ENCODE assay signal across 8 cellular contexts in genomic region chr7:144127714-144128334, GRCh38. TPM values are rescaled to one million over a fixed set of nuclear protein-coding genes. Genes with fewer than 3 reads are reported as not detected.
A peak's percentile ranks its signal among the peaks of the same experiment; 100 is the strongest.
DNase-seq lines count a peak whose midpoint lies in the region; ATAC-seq and TF ChIP-seq lines count a peak whose summit lies in the region.

No MANE protein-coding gene starts in this region.

- no peaks in the 10 kb centered on the region for H3K9me2 ChIP-seq in OCI-LY1 (ENCODE audit: low read depth, low read length)

- no peaks in the 10 kb centered on the region for H3K27me3 ChIP-seq in OCI-LY1 (ENCODE audit: insufficient read depth, low read length)

- no peaks in the 10 kb centered on the region for H3K4me1 ChIP-seq in OCI-LY1 (ENCODE audit: insufficient read depth, low read length, severe bottlenecking)

- ATAC-seq in GM21526 (IDR thresholded peaks at IDR 0.05; ENCODE audit: low FRiP score, unreplicated experiment): peak; percentile 100
- peak; percentile 100 for ATAC-seq in naive thymus-derived CD8-positive, alpha-beta T cell
- ATAC-seq in stimulated activated naive B cell treated with anti-CD40 and anti-IgM and Interleukin-4, amounts not matched to agents 10 μg/mL and 1 μg/mL and 100 μg/mL, for 72 hours (replicated peaks): peak; percentile 99 to 100

- H3K9me3 Mint-ChIP-seq in naive thymus-derived CD8-positive, alpha-beta T cell: no peaks in the 10 kb centered on the region
- no peaks in the 10 kb centered on the region for H3K9me3 Mint-ChIP-seq in stimulated activated naive B cell treated with anti-CD40 and anti-IgM and Interleukin-4, amounts not matched to agents 10 μg/mL and 1 μg/mL and 100 μg/mL, for 72 hours

- no peak for TF ChIP-seq POLR2A in erythroblast (IDR thresholded peaks at IDR 0.05; ENCODE audit: low read length)

- no peak overlapping the region for H3K4me3 ChIP-seq in OCI-LY1 (ENCODE audit: low read depth, low read length, poor library complexity, severe bottlenecking)

- peak; percentile 96 for DNase-seq in DMS53 (lab: John Stamatoyannopoulos, UW)
- peak; percentile 74 for DNase-seq in HT1080 (ENCODE audit: low read depth)
- peak; percentile 94 for DNase-seq in activated T-cell treated with anti-CD3 and anti-CD28 coated beads for 1 hour (ENCODE audit: low read depth)
- peak; percentile 76 to 88 for DNase-seq in erythroblast (lab: John Stamatoyannopoulos, UW)
- DNase-seq in naive thymus-derived CD8-positive, alpha-beta T cell: peak; percentile 68 to 93 (median 82)
- DNase-seq in stimulated activated naive B cell treated with anti-CD40 and anti-IgM and Interleukin-4, amounts not matched to agents 10 μg/mL and 1 μg/mL and 100 μg/mL, for 72 hours: peak; percentile 78

- no peaks in the 10 kb centered on the region for H3K79me2 ChIP-seq in OCI-LY1 (ENCODE audit: insufficient read depth, low read length)

- H4K20me1 ChIP-seq in OCI-LY1 (ENCODE audit: insufficient read depth, low read length): no peaks in the 10 kb centered on the region

- no peaks in the 10 kb centered on the region for H3F3A ChIP-seq in OCI-LY1 (ENCODE audit: insufficient read depth, low read length)

- no peak overlapping the region for H3K9ac ChIP-seq in OCI-LY1 (ENCODE audit: low read length)

- peak; percentile 97 for TF ChIP-seq CTCF in OCI-LY1 (IDR thresholded peaks at IDR 0.05; ENCODE audit: low read length)

- no peak overlapping the region for H2AFZ ChIP-seq in OCI-LY1 (ENCODE audit: low read length)

- no peaks in the 10 kb centered on the region for H3K9me3 ChIP-seq in OCI-LY1 (ENCODE audit: low read length)

- H3K4me1 Mint-ChIP-seq in naive thymus-derived CD8-positive, alpha-beta T cell: peaks cover 0 to 2% (median 0%) of the 10 kb centered on the region in 4 donors
- H3K4me1 Mint-ChIP-seq in stimulated activated naive B cell treated with anti-CD40 and anti-IgM and Interleukin-4, amounts not matched to agents 10 μg/mL and 1 μg/mL and 100 μg/mL, for 72 hours: peaks cover 0 to 2% of the 10 kb centered on the region in 2 donors

- no peak overlapping the region for H3K27ac ChIP-seq in OCI-LY1 (ENCODE audit: low read depth, low read length, poor library complexity, severe bottlenecking)

- POLR2A ChIA-PET in naive thymus-derived CD8-positive, alpha-beta T cell (lab: Charles Lee): no interaction called here

- H3K4me2 ChIP-seq in OCI-LY1 (ENCODE audit: low read length): no peak overlapping the region

- H3K27me3 Mint-ChIP-seq in naive thymus-derived CD8-positive, alpha-beta T cell: peaks cover 3 to 10% (median 9%) of the 10 kb centered on the region in 5 donors
- H3K27me3 Mint-ChIP-seq in stimulated activated naive B cell treated with anti-CD40 and anti-IgM and Interleukin-4, amounts not matched to agents 10 μg/mL and 1 μg/mL and 100 μg/mL, for 72 hours: peaks cover 12 to 16% of the 10 kb centered on the region in 2 donors

- H3K4me3 Mint-ChIP-seq in naive thymus-derived CD8-positive, alpha-beta T cell: no peak overlapping the region
- no peak overlapping the region for H3K4me3 Mint-ChIP-seq in stimulated activated naive B cell treated with anti-CD40 and anti-IgM and Interleukin-4, amounts not matched to agents 10 μg/mL and 1 μg/mL and 100 μg/mL, for 72 hours

- H3K27ac Mint-ChIP-seq in naive thymus-derived CD8-positive, alpha-beta T cell: peak overlapping the region in 1 of 10 donors; percentile 66
- no peak overlapping the region for H3K27ac Mint-ChIP-seq in stimulated activated naive B cell treated with anti-CD40 and anti-IgM and Interleukin-4, amounts not matched to agents 10 μg/mL and 1 μg/mL and 100 μg/mL, for 72 hours

- no peaks in the 10 kb centered on the region for H3K36me3 Mint-ChIP-seq in naive thymus-derived CD8-positive, alpha-beta T cell
- H3K36me3 Mint-ChIP-seq in stimulated activated naive B cell treated with anti-CD40 and anti-IgM and Interleukin-4, amounts not matched to agents 10 μg/mL and 1 μg/mL and 100 μg/mL, for 72 hours: no peaks in the 10 kb centered on the region

- no peaks in the 10 kb centered on the region for H3K36me3 ChIP-seq in OCI-LY1 (ENCODE audit: insufficient read depth, low read length)

RNA-seq across cellular contexts. Expression of gene OR2A14, which starts 4.8 kb away (rescaled TPM):
- total RNA-seq in HT1080 (2014; rRNA removed; shearing (Covaris generic)): not detected in 2 replicates
- not detected in 2 replicates for polyA plus RNA-seq in HT1080 (2015; cell fraction: cytosol; rRNA removed)
- polyA plus RNA-seq in HT1080 (2015; cell fraction: nucleus; rRNA removed): not detected in 2 replicates
- not detected for total RNA-seq in naive thymus-derived CD8-positive, alpha-beta T cell
- not detected for polyA plus RNA-seq in naive thymus-derived CD8-positive, alpha-beta T cell

RNA-seq across cellular contexts. Expression of gene OR2A2, which starts 18.4 kb away (rescaled TPM):
- total RNA-seq in HT1080 (2014; rRNA removed; shearing (Covaris generic)): not detected in 2 replicates
- polyA plus RNA-seq in HT1080 (2015; cell fraction: cytosol; rRNA removed): not detected in 2 replicates
- not detected in 2 replicates for polyA plus RNA-seq in HT1080 (2015; cell fraction: nucleus; rRNA removed)
- not detected for total RNA-seq in naive thymus-derived CD8-positive, alpha-beta T cell
- not detected for polyA plus RNA-seq in naive thymus-derived CD8-positive, alpha-beta T cell

RNA-seq across cellular contexts. Expression of gene OR2A12, which starts 41.7 kb away (rescaled TPM):
- not detected in 2 replicates for total RNA-seq in HT1080 (2014; rRNA removed; shearing (Covaris generic))
- polyA plus RNA-seq in HT1080 (2015; cell fraction: cytosol; rRNA removed): not detected in 2 replicates
- not detected in 2 replicates for polyA plus RNA-seq in HT1080 (2015; cell fraction: nucleus; rRNA removed)
- total RNA-seq in naive thymus-derived CD8-positive, alpha-beta T cell: not detected
- polyA plus RNA-seq in naive thymus-derived CD8-positive, alpha-beta T cell: not detected

RNA-seq across cellular contexts. Expression of gene CTAGE4, which starts 55.4 kb away (rescaled TPM):
- 0.14 and 0.17 TPM in 2 replicates for total RNA-seq in HT1080 (2014; rRNA removed; shearing (Covaris generic))
- 0.37 TPM in 1 of 2 replicates, not detected in the other for polyA plus RNA-seq in HT1080 (2015; cell fraction: cytosol; rRNA removed)
- polyA plus RNA-seq in HT1080 (2015; cell fraction: nucleus; rRNA removed): 1.4 and 1.7 TPM in 2 replicates
- total RNA-seq in naive thymus-derived CD8-positive, alpha-beta T cell: 1 to 10 TPM; 1.8 to 1.9 TPM
- under 1 TPM in 1 of 3 donors, not detected in 2; 0.44 TPM for polyA plus RNA-seq in naive thymus-derived CD8-positive, alpha-beta T cell

RNA-seq across cellular contexts. Expression of gene OR2A25, which starts 58.2 kb away (rescaled TPM):
- not detected in 2 replicates for total RNA-seq in HT1080 (2014; rRNA removed; shearing (Covaris generic))
- polyA plus RNA-seq in HT1080 (2015; cell fraction: cytosol; rRNA removed): not detected in 2 replicates
- not detected in 2 replicates for polyA plus RNA-seq in HT1080 (2015; cell fraction: nucleus; rRNA removed)
- not detected for total RNA-seq in naive thymus-derived CD8-positive, alpha-beta T cell
- polyA plus RNA-seq in naive thymus-derived CD8-positive, alpha-beta T cell: not detected
